In the genomic region with DNA sequence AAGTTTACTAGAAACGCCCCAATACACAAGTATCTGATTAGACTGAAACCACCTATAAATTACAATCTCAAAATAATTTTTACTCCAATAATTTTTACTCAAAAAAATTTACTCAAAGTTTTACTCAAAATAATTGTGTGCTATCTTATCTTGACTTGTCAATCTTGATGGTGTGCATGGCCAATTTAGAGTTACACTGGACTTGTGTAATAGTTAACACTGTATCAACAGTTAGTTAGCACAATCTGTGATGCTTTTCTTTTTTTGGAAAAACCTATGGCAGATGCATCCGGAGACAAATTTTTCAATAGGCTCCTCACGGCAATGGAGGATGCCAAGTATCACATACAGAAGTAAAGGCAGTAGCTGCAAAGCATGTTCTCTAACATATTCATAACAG, we compare ENCODE assay signal across 27 cellular contexts. TPM values are rescaled to one million over a fixed set of nuclear protein-coding genes. Genes with fewer than 3 reads are reported as not detected.
"Had no signal": no experiment of that assay in that cellular context is flagged by ENCODE, and none has a peak within 500 bp of the region (broad histone marks: within the 10 kb centered on the region; RNA-seq: fewer than 3 reads in every experiment).

No MANE protein-coding gene starts in this region.

- ATAC-seq: activated T-helper 17 cell treated with anti-CD3 and anti-CD28 coated beads, Interleukin-2, amount 50 U/mL, for 72 hours had no signal

- H3K4me3 Mint-ChIP-seq: activated CD4-positive, alpha-beta memory T cell treated with anti-CD3 and anti-CD28 coated beads for 36 hours; activated CD4-positive, alpha-beta T cell treated with anti-CD3 and anti-CD28 coated beads, Interleukin-2, amount 10 ng/mL, durations not matched to agents 7 days and 5 days; activated naive CD4-positive, alpha-beta T cell treated with anti-CD3 and anti-CD28 coated beads for 36 hours; activated naive CD8-positive, alpha-beta T cell; activated T-helper 17 cell treated with anti-CD3 and anti-CD28 coated beads, Interleukin-2, amount 50 U/mL, for 72 hours; brain had no signal

- H3K27ac ChIP-seq: Peyer's patch, RWPE1 had no signal

- H3K27me3 ChIP-seq: Peyer's patch had no signal

- H3K4me1 ChIP-seq: Peyer's patch had no signal

- H3K9me3 ChIP-seq: Peyer's patch had no signal

- H3K9me3 Mint-ChIP-seq: activated CD4-positive, alpha-beta memory T cell treated with anti-CD3 and anti-CD28 coated beads for 36 hours; activated CD4-positive, alpha-beta T cell treated with anti-CD3 and anti-CD28 coated beads, Interleukin-2, amount 10 ng/mL, durations not matched to agents 7 days and 5 days; activated naive CD4-positive, alpha-beta T cell treated with anti-CD3 and anti-CD28 coated beads for 36 hours; activated T-helper 17 cell treated with anti-CD3 and anti-CD28 coated beads, Interleukin-2, amount 50 U/mL, for 72 hours; brain had no signal

- H3K27ac Mint-ChIP-seq: activated CD4-positive, alpha-beta memory T cell treated with anti-CD3 and anti-CD28 coated beads for 36 hours; activated CD4-positive, alpha-beta T cell treated with anti-CD3 and anti-CD28 coated beads, Interleukin-2, amount 10 ng/mL, durations not matched to agents 7 days and 5 days; activated naive CD4-positive, alpha-beta T cell treated with anti-CD3 and anti-CD28 coated beads for 36 hours; activated naive CD8-positive, alpha-beta T cell; activated T-helper 17 cell treated with anti-CD3 and anti-CD28 coated beads, Interleukin-2, amount 50 U/mL, for 72 hours had no signal

- DNase-seq: activated CD4-positive, alpha-beta memory T cell treated with anti-CD3 and anti-CD28 coated beads for 36 hours; activated CD4-positive, alpha-beta T cell treated with anti-CD3 and anti-CD28 coated beads, Interleukin-2, amount 10 ng/mL, durations not matched to agents 7 days and 5 days; activated CD4-positive, CD25-positive, alpha-beta regulatory T cell; activated CD8-positive, alpha-beta memory T cell treated with anti-CD3 and anti-CD28 coated beads for 24 hours; activated gamma-delta T cell; activated naive CD4-positive, alpha-beta T cell treated with anti-CD3 and anti-CD28 coated beads for 36 hours; activated T-cell treated with anti-CD3 and anti-CD28 coated beads for 4 hours; activated T-cell treated with anti-CD3 and anti-CD28 coated beads, Interleukin-2, amount 50 U/mL, for 48 hours; amygdala; Kasumi-1; KBM-7; NCI-H1105 treated with DMSO at 0.1 percent for 48 hours; NCI-H146; NCI-H187 treated with DMSO at 0.1 percent for 48 hours; NCI-H2081 treated with DMSO at 0.1 percent for 48 hours; NCI-H446; NCI-H524; Peyer's patch; SHP77 treated with DMSO at 0.1 percent for 48 hours; T-helper 1 cell had no signal

- H3K36me3 Mint-ChIP-seq: activated naive CD8-positive, alpha-beta T cell had no signal

- H3K27me3 Mint-ChIP-seq: activated CD4-positive, alpha-beta memory T cell treated with anti-CD3 and anti-CD28 coated beads for 36 hours; activated CD4-positive, alpha-beta T cell treated with anti-CD3 and anti-CD28 coated beads, Interleukin-2, amount 10 ng/mL, durations not matched to agents 7 days and 5 days; activated naive CD8-positive, alpha-beta T cell; activated T-helper 17 cell treated with anti-CD3 and anti-CD28 coated beads, Interleukin-2, amount 50 U/mL, for 72 hours; brain had no signal

- H3K4me1 Mint-ChIP-seq: activated CD4-positive, alpha-beta T cell treated with anti-CD3 and anti-CD28 coated beads, Interleukin-2, amount 10 ng/mL, durations not matched to agents 7 days and 5 days; activated T-helper 17 cell treated with anti-CD3 and anti-CD28 coated beads, Interleukin-2, amount 50 U/mL, for 72 hours had no signal

- H3K4me3 ChIP-seq: Peyer's patch had no signal

RNA-seq across cellular contexts. Expression of gene LMOD2, which starts 24.9 kb away (rescaled TPM):
- total RNA-seq: activated CD4-positive, alpha-beta memory T cell treated with anti-CD3 and anti-CD28 coated beads for 36 hours; activated CD4-positive, alpha-beta T cell treated with anti-CD3 and anti-CD28 coated beads, Interleukin-2, amount 10 ng/mL, durations not matched to agents 7 days and 5 days; activated naive CD4-positive, alpha-beta T cell treated with anti-CD3 and anti-CD28 coated beads for 36 hours; activated T-helper 17 cell treated with anti-CD3 and anti-CD28 coated beads, Interleukin-2, amount 50 U/mL, for 72 hours; astrocyte; Peyer's patch; SK-MEL-5; T-helper 2 cell treated with Interferon-gamma antibody and Interleukin-4, amounts not matched to agents 100 ng/mL and 5 ng/mL, for 36 hours had no signal
